8 cellular contexts compared by ENCODE assay signal in genomic region chr4:89482248-89482647, GRCh38.
A peak's percentile ranks its signal among the peaks of the same experiment; 100 is the strongest.
DNase-seq lines count a peak whose midpoint lies in the region; ATAC-seq and TF ChIP-seq lines count a peak whose summit lies in the region.

No MANE protein-coding gene starts in this region.

- no peaks in the 10 kb centered on the region for H4K20me1 ChIP-seq in GM23338 (replicated peaks; ENCODE audit: insufficient read depth)
- H4K20me1 ChIP-seq in Loucy (ENCODE audit: insufficient read depth, low read length, poor library complexity, severe bottlenecking) = no peaks in the 10 kb centered on the region

- no peak overlapping the region for H3K9ac ChIP-seq in Loucy (ENCODE audit: low read depth, low read length, poor library complexity, severe bottlenecking)

- no peaks in the 10 kb centered on the region for H3K9me3 ChIP-seq in Loucy (ENCODE audit: insufficient read depth, low read depth, low read length)

- no peaks in the 10 kb centered on the region for H3K36me3 Mint-ChIP-seq in activated naive CD4-positive, alpha-beta T cell treated with anti-CD3 and anti-CD28 coated beads for 36 hours (ENCODE audit: low read depth)
- no peaks in the 10 kb centered on the region for H3K36me3 Mint-ChIP-seq in GM23338 (ENCODE audit: low read depth)
- H3K36me3 Mint-ChIP-seq in activated T-helper 17 cell treated with anti-CD3 and anti-CD28 coated beads, Interleukin-2, amount 50 U/mL, for 72 hours (ENCODE audit: low read depth) = no peaks in the 10 kb centered on the region

- peaks cover 2% of the 10 kb centered on the region for H3K9me3 Mint-ChIP-seq in activated naive CD4-positive, alpha-beta T cell treated with anti-CD3 and anti-CD28 coated beads for 36 hours
- H3K9me3 Mint-ChIP-seq in GM23338 = peaks cover 5% of the 10 kb centered on the region; the same call in 2 of the 3 replicates
- peaks cover 9% of the 10 kb centered on the region for H3K9me3 Mint-ChIP-seq in activated T-helper 17 cell treated with anti-CD3 and anti-CD28 coated beads, Interleukin-2, amount 50 U/mL, for 72 hours

- TF ChIP-seq CTCF in GM23338 (conservative IDR thresholded peaks at IDR 0.05; ENCODE audit: low read depth in 2 of 2) (peak; percentile 55 to 84), Loucy (conservative IDR thresholded peaks at IDR 0.05; ENCODE audit: low read length) (peak; percentile 70)

- intact Hi-C loops in activated naive CD4-positive, alpha-beta T cell treated with anti-CD3 and anti-CD28 coated beads for 36 hours (cut with micrococcal nuclease) = loop anchor here (10.0 kb wide), 2 partner anchors 173 to 813 kb away; no protein-coding TSS in a partner anchor

- H3K27ac ChIP-seq in GM23338 (ENCODE audit: low read depth) = no peak overlapping the region

- no peak overlapping the region for H3K4me3 ChIP-seq in GM23338
- H3K4me3 ChIP-seq in Loucy (ENCODE audit: low read length, poor library complexity, severe bottlenecking) = no peak overlapping the region

- peak; percentile 94 for ATAC-seq in GM23338
- ATAC-seq in activated T-helper 17 cell treated with anti-CD3 and anti-CD28 coated beads, Interleukin-2, amount 50 U/mL, for 72 hours (replicated peaks) = peak; percentile 42

- H3K4me1 ChIP-seq in GM23338 (ENCODE audit: insufficient read depth) = no peaks in the 10 kb centered on the region
- no peaks in the 10 kb centered on the region for H3K4me1 ChIP-seq in Loucy (ENCODE audit: insufficient read depth, low read length, poor library complexity, severe bottlenecking)

- no peaks in the 10 kb centered on the region for H3K27me3 Mint-ChIP-seq in activated naive CD4-positive, alpha-beta T cell treated with anti-CD3 and anti-CD28 coated beads for 36 hours (ENCODE audit: low read depth)
- H3K27me3 Mint-ChIP-seq in GM23338 (ENCODE audit: insufficient read depth, low read depth, poor library complexity) = no peaks in the 10 kb centered on the region
- no peaks in the 10 kb centered on the region for H3K27me3 Mint-ChIP-seq in activated T-helper 17 cell treated with anti-CD3 and anti-CD28 coated beads, Interleukin-2, amount 50 U/mL, for 72 hours

- DNase-seq in activated naive CD4-positive, alpha-beta T cell treated with anti-CD3 and anti-CD28 coated beads for 36 hours = peak; percentile 28
- no peak for DNase-seq in activated naive CD4-positive, alpha-beta T cell treated with anti-CD3 and anti-CD28 coated beads, Interleukin-2, amount 50 U/mL, for 16 hours
- peak; percentile 70 for DNase-seq in GM23338 (ENCODE audit: low spot score)
- peak; percentile 37 for DNase-seq in medulla oblongata (ENCODE audit: extremely low spot score)
- no peak for DNase-seq in inferior parietal cortex (ENCODE audit: extremely low spot score)
- DNase-seq in middle frontal gyrus (ENCODE audit: extremely low spot score, low spot score) = no peak

- H3K4me1 Mint-ChIP-seq in activated naive CD4-positive, alpha-beta T cell treated with anti-CD3 and anti-CD28 coated beads for 36 hours (ENCODE audit: low read depth) = peaks cover 4% of the 10 kb centered on the region
- no peaks in the 10 kb centered on the region for H3K4me1 Mint-ChIP-seq in GM23338
- H3K4me1 Mint-ChIP-seq in activated T-helper 17 cell treated with anti-CD3 and anti-CD28 coated beads, Interleukin-2, amount 50 U/mL, for 72 hours = no peaks in the 10 kb centered on the region

- H3K4me2 ChIP-seq in GM23338 (no peak overlapping the region), Loucy (ENCODE audit: low read depth, low read length, poor library complexity, severe bottlenecking) (no peak overlapping the region)

- no peaks in the 10 kb centered on the region for H3K36me3 ChIP-seq in GM23338 (ENCODE audit: insufficient read depth)
- H3K36me3 ChIP-seq in Loucy (ENCODE audit: insufficient read depth, low read length) = no peaks in the 10 kb centered on the region

- no peak overlapping the region for H3K4me3 Mint-ChIP-seq in activated naive CD4-positive, alpha-beta T cell treated with anti-CD3 and anti-CD28 coated beads for 36 hours
- no peak overlapping the region for H3K4me3 Mint-ChIP-seq in GM23338
- H3K4me3 Mint-ChIP-seq in activated T-helper 17 cell treated with anti-CD3 and anti-CD28 coated beads, Interleukin-2, amount 50 U/mL, for 72 hours = no peak overlapping the region

- H3K9me2 ChIP-seq in GM23338 (ENCODE audit: insufficient read depth) (no peaks in the 10 kb centered on the region), Loucy (replicated peaks; ENCODE audit: low read depth, low read length) (no peaks in the 10 kb centered on the region)

- no peaks in the 10 kb centered on the region for H3K27me3 ChIP-seq in GM23338 (ENCODE audit: insufficient read depth)
- no peaks in the 10 kb centered on the region for H3K27me3 ChIP-seq in Loucy (ENCODE audit: insufficient read depth, low read length, poor library complexity, severe bottlenecking)

- CTCF ChIA-PET in activated naive CD4-positive, alpha-beta T cell treated with anti-CD3 and anti-CD28 coated beads for 36 hours (lab: Charles Lee) = interaction anchor here (0.6 to 1.3 kb wide), 2 partner anchors 13 to 323 kb away, joined by 3 read pairs; no protein-coding TSS in a partner anchor

- H3F3A ChIP-seq in GM23338 (replicated peaks; ENCODE audit: low read depth) (no peaks in the 10 kb centered on the region), Loucy (ENCODE audit: low read depth) (no peaks in the 10 kb centered on the region)

- H3K27ac Mint-ChIP-seq in activated naive CD4-positive, alpha-beta T cell treated with anti-CD3 and anti-CD28 coated beads for 36 hours = no peak overlapping the region
- no peak overlapping the region for H3K27ac Mint-ChIP-seq in GM23338
- no peak overlapping the region for H3K27ac Mint-ChIP-seq in activated T-helper 17 cell treated with anti-CD3 and anti-CD28 coated beads, Interleukin-2, amount 50 U/mL, for 72 hours

- no peaks in the 10 kb centered on the region for H3K79me2 ChIP-seq in GM23338 (replicated peaks; ENCODE audit: insufficient read depth)
- H3K79me2 ChIP-seq in Loucy (ENCODE audit: insufficient read depth, low read length) = no peaks in the 10 kb centered on the region

- no peak overlapping the region for H2AFZ ChIP-seq in GM23338
- H2AFZ ChIP-seq in Loucy (ENCODE audit: low read length) = no peak overlapping the region

TF ChIP-seq in GM23338, 12 proteins besides CTCF, POLR2A, EP300 and RAD21 (continues in another document):
- TF ChIP-seq REST (IDR thresholded peaks at IDR 0.05; ENCODE audit: unreplicated experiment) = no peak
- TF ChIP-seq CREB1 (CRISPR knock-in tag; IDR thresholded peaks at IDR 0.05; ENCODE audit: low read depth) = no peak
- no peak for TF ChIP-seq EZH2 (IDR thresholded peaks at IDR 0.05; ENCODE audit: low read depth, unreplicated experiment)

Comparison
In these comparisons a context has a peak if more than half of its experiments do, and no peak if none do; other contexts are left out.
1. DNase-seq: peak in activated naive CD4-positive, alpha-beta T cell treated with anti-CD3 and anti-CD28 coated beads for 36 hours (single experiment), GM23338 (single experiment) and medulla oblongata (single experiment); none in activated naive CD4-positive, alpha-beta T cell treated with anti-CD3 and anti-CD28 coated beads, Interleukin-2, amount 50 U/mL, for 16 hours (single experiment), inferior parietal cortex (single experiment) and middle frontal gyrus (single experiment).